13 cellular contexts compared by ENCODE assay signal in the genomic region with DNA sequence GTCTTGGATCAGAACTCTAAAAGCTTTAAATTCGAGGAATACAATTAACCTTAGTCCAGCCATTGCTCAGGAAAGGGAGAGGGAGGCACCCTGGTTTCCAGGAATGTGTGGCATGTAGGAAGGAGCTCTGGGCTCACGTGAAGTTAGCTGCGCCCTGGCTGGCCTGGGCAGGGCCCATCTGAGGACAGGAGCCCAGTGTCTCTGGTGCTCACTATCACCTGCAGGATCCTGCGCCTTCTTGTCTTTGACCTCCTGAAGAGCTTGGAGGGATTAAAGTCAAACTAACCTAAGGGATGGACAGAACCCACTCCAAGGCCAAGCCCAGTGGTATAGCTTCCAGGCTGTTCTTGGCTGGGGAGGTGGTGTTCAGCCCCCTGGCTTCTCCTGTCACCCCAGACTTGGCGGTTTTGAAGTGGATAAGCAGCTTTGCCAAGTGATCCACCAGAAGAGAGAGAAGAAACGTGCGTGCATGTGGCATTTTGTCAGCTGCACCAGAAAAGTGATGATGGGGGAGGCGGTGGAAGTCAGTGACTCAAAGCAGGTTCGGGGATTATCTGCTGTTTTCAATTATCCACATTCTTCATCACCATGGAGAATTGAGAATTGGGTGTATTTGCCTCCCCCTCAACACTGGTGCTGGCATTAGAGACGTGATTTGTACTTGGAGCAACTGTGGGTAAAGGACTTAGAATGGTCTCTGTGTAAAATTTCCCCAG. TPM values are rescaled to one million over a fixed set of nuclear protein-coding genes. Genes with fewer than 3 reads are reported as not detected.
A peak's percentile ranks its signal among the peaks of the same experiment; 100 is the strongest.
DNase-seq lines count a peak whose midpoint lies in the region; ATAC-seq and TF ChIP-seq lines count a peak whose summit lies in the region.
"Had no signal": no experiment of that assay in that cellular context is flagged by ENCODE, and none has a peak within 500 bp of the region (broad histone marks: within the 10 kb centered on the region; RNA-seq: fewer than 3 reads in every experiment).

No MANE protein-coding gene starts in this region.

- no peaks in the 10 kb centered on the region for H3K36me3 ChIP-seq in GM23338 (ENCODE audit: insufficient read depth)

- no peak overlapping the region for H3K27ac Mint-ChIP-seq in GM23338
- H3K27ac Mint-ChIP-seq: CD14-positive monocyte had no signal

- no peaks in the 10 kb centered on the region for H3K79me2 ChIP-seq in GM23338 (replicated peaks; ENCODE audit: insufficient read depth)

- H3K27me3 Mint-ChIP-seq in GM23338 (ENCODE audit: insufficient read depth, low read depth, poor library complexity): peaks cover 12% of the 10 kb centered on the region

- no peak overlapping the region; the same call in none of the 2 replicates for H2AFZ ChIP-seq in GM23338

- ATAC-seq in GM23338: peak; percentile 22
- ATAC-seq in HG02981 (IDR thresholded peaks at IDR 0.05; ENCODE audit: unreplicated experiment): no peak
- ATAC-seq in GM18861 (IDR thresholded peaks at IDR 0.05; ENCODE audit: unreplicated experiment): no peak

- no peak overlapping the region for H3K4me3 Mint-ChIP-seq in GM23338
- H3K4me3 Mint-ChIP-seq: CD14-positive monocyte had no signal

- DNase-seq in AG10803 (ENCODE audit: low read depth) (peak; percentile 59), GM23338 (ENCODE audit: low spot score) (peak; percentile 38), astrocyte of the hippocampus (ENCODE audit: low read depth, low spot score) (peak; percentile 29), mesenteric fat pad (ENCODE audit: low spot score) (peak; percentile 62), dorsolateral prefrontal cortex (no peak)
- DNase-seq: NCI-H1930, NCI-H2171, NCI-H510A, SHP77 treated with DMSO at 0.1 percent for 48 hours had no signal

- H4K20me1 ChIP-seq in GM23338 (replicated peaks; ENCODE audit: insufficient read depth): no peaks in the 10 kb centered on the region

- H3K4me3 ChIP-seq in AG10803 (ENCODE audit: low read length): no peak overlapping the region
- H3K4me3 ChIP-seq in GM23338: no peak overlapping the region
- no peak overlapping the region for H3K4me3 ChIP-seq in dorsolateral prefrontal cortex

- H3F3A ChIP-seq in GM23338 (replicated peaks; ENCODE audit: low read depth): no peaks in the 10 kb centered on the region

- TF ChIP-seq CTCF in AG10803 (conservative IDR thresholded peaks at IDR 0.05; ENCODE audit: low read length) (no peak), GM23338 (conservative IDR thresholded peaks at IDR 0.05; ENCODE audit: low read depth in 2 of 2) (no peak), dorsolateral prefrontal cortex (IDR thresholded peaks at IDR 0.05 in 54 of 56, conservative IDR thresholded peaks at IDR 0.05 in 2 of 56; ENCODE audit: low read depth in 1 of 56, partially characterized antibody in 56 of 56) (no peak)

- no peaks in the 10 kb centered on the region for H3K4me1 ChIP-seq in GM23338 (ENCODE audit: insufficient read depth)

- H3K9me3 Mint-ChIP-seq in GM23338: no peaks in the 10 kb centered on the region
- H3K9me3 Mint-ChIP-seq: CD14-positive monocyte had no signal

- H3K9me2 ChIP-seq in GM23338 (ENCODE audit: insufficient read depth): no peaks in the 10 kb centered on the region

- no peaks in the 10 kb centered on the region for H3K36me3 Mint-ChIP-seq in GM23338 (ENCODE audit: low read depth)
- H3K36me3 Mint-ChIP-seq: CD14-positive monocyte had no signal

- H3K4me1 Mint-ChIP-seq in GM23338: peaks cover 2% of the 10 kb centered on the region; the same call in 1 of the 3 replicates
- H3K4me1 Mint-ChIP-seq: CD14-positive monocyte had no signal

- no peak overlapping the region for H3K4me2 ChIP-seq in GM23338
- H3K4me2 ChIP-seq: KMS-11 had no signal

- H3K27ac ChIP-seq in GM23338 (ENCODE audit: low read depth): no peak overlapping the region
- H3K27ac ChIP-seq in dorsolateral prefrontal cortex: no peak overlapping the region
- H3K27ac ChIP-seq: KMS-11 had no signal

- H3K27me3 ChIP-seq in GM23338 (ENCODE audit: insufficient read depth) (no peaks in the 10 kb centered on the region), dorsolateral prefrontal cortex (no peaks in the 10 kb centered on the region)

- intact Hi-C loops in dorsolateral prefrontal cortex (cut with DNase I): no loop called here

TF ChIP-seq in GM23338, 12 proteins besides CTCF, POLR2A, EP300 and RAD21:
- no peak for TF ChIP-seq EZH2 (IDR thresholded peaks at IDR 0.05; ENCODE audit: low read depth, unreplicated experiment)

RNA-seq across cellular contexts. Expression of gene KCNN3, which starts 11.9 kb away (rescaled TPM):
- total RNA-seq in GM23338 (2014; rRNA removed; shearing (Covaris generic)): 1.9 and 4.0 TPM in 2 replicates
- polyA plus RNA-seq in GM23338 (2016; fragmentation: Nextera tagmentation; extraction: Ambion mirVana): 3.0 and 3.1 TPM in 2 replicates
- total RNA-seq in mesenteric fat pad (0.96 TPM), dorsolateral prefrontal cortex (10 to 100 TPM; 14.9 to 97.0 (median 32.4) TPM)
- polyA plus RNA-seq: CD14-positive monocyte had no signal

RNA-seq across cellular contexts. Expression of gene PMVK, which starts 54.5 kb away (rescaled TPM):
- 8.1 and 11.2 TPM in 2 replicates for total RNA-seq in GM23338 (2014; rRNA removed; shearing (Covaris generic))
- polyA plus RNA-seq in GM23338 (2016; fragmentation: Nextera tagmentation; extraction: Ambion mirVana): 22.2 and 25.0 TPM in 2 replicates
- total RNA-seq in mesenteric fat pad: 31.2 TPM
- total RNA-seq in dorsolateral prefrontal cortex: 10 to 100 TPM; 28.0 to 64.2 (median 44.6) TPM

Comparison
In these comparisons a context has a peak if more than half of its experiments do, and no peak if none do; other contexts are left out.
1. DNase-seq: peak in AG10803 (single experiment), GM23338 (single experiment), astrocyte of the hippocampus (single experiment) and mesenteric fat pad (single experiment); none in dorsolateral prefrontal cortex (0 of 10).